ENCODE assay signal across 22 cellular contexts in the genomic region with DNA sequence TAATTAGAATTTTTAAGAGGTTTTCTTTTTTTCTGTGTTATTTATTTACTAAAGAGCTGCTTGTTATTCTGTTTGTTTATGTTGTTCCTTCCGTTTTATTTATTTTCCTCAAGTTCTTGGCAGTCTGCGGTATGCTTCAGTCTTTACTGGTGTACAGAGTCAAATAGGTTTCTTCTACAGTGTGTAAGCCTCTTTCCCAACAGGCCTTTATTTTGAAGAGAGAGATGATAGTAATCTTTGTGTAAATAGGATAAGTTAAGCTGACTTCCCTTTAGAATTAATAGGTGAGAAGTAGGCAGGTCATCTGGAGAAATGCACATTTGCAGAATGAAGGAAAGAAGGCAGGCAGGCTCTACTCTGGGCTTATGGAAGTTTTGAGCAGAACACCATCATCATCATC. TPM values are rescaled to one million over a fixed set of nuclear protein-coding genes. Genes with fewer than 3 reads are reported as not detected.
DNase-seq lines count a peak whose midpoint lies in the region; ATAC-seq and TF ChIP-seq lines count a peak whose summit lies in the region.
"Had no signal": no experiment of that assay in that cellular context is flagged by ENCODE, and none has a peak within 500 bp of the region (broad histone marks: within the 10 kb centered on the region; RNA-seq: fewer than 3 reads in every experiment).

No MANE protein-coding gene starts in this region.

- no peak overlapping the region for H3K4me3 Mint-ChIP-seq in mesothelial cell of epicardium
- H3K4me3 Mint-ChIP-seq: CD4-positive, alpha-beta memory T cell; GM23338; H9; HFFc6 had no signal

- H3K4me1 ChIP-seq in Karpas-422 (ENCODE audit: low read length) = peaks cover 16% of the 10 kb centered on the region
- H3K4me1 ChIP-seq: A549, BE2C had no signal

- H3K27me3 Mint-ChIP-seq in mesothelial cell of epicardium (ENCODE audit: low read depth) = no peaks in the 10 kb centered on the region
- H3K27me3 Mint-ChIP-seq: CD4-positive, alpha-beta memory T cell had no signal

- H3K27ac Mint-ChIP-seq in mesothelial cell of epicardium = no peak overlapping the region
- H3K27ac Mint-ChIP-seq: GM23338, HFFc6 had no signal

- no peak for TF ChIP-seq CTCF in WERI-Rb-1 (IDR thresholded peaks at IDR 0.05; ENCODE audit: low read depth, low read length)
- TF ChIP-seq CTCF in fibroblast of villous mesenchyme (IDR thresholded peaks at IDR 0.05; ENCODE audit: insufficient read depth, low read depth, low read length) = no peak
- TF ChIP-seq CTCF in mesothelial cell of epicardium (IDR thresholded peaks at IDR 0.05; ENCODE audit: unreplicated experiment) = no peak

- peak; percentile 12 for DNase-seq in NCI-H82 (lab: John Stamatoyannopoulos, UW)
- no peak for DNase-seq in NCI-H82 treated with DMSO at 0.1 percent for 48 hours (lab: John Stamatoyannopoulos, UW; ENCODE audit: unreplicated experiment)
- DNase-seq in Karpas-422 = no peak
- no peak for DNase-seq in WERI-Rb-1
- DNase-seq in fibroblast of villous mesenchyme (ENCODE audit: low read depth) = peak; percentile 14
- no peak for DNase-seq in mesothelial cell of epicardium (ENCODE audit: low spot score in 2 of 2, unreplicated experiment in 2 of 2)
- DNase-seq in stimulated activated naive CD4-positive, alpha-beta T cell (lab: John Stamatoyannopoulos, UW) = no peak
- DNase-seq: 8988T; ACHN; AML-193; BE2C; Calu3; CD4-positive, alpha-beta memory T cell; COR-L47; DMS153; DND-41; H9; HFFc6 had no signal

- peaks cover 7% of the 10 kb centered on the region for H3K9me3 Mint-ChIP-seq in mesothelial cell of epicardium
- H3K9me3 Mint-ChIP-seq: CD4-positive, alpha-beta memory T cell; GM23338; H9; HFFc6 had no signal

- H3K4me3 ChIP-seq in Karpas-422 (ENCODE audit: low read length) = no peak overlapping the region
- H3K4me3 ChIP-seq in WERI-Rb-1 (ENCODE audit: low read depth, low read length) = no peak overlapping the region
- H3K4me3 ChIP-seq in fibroblast of villous mesenchyme (ENCODE audit: low read depth, low read length) = no peak overlapping the region
- H3K4me3 ChIP-seq: A549; BLaER1 treated with 17β-estradiol and CSF1 and Interleukin-3, amounts not matched to agents 10 nM and 100 nM; GM23338 had no signal

- no peak overlapping the region for H2AFZ ChIP-seq in Karpas-422 (ENCODE audit: low read length)
- H2AFZ ChIP-seq: GM23338 had no signal

- H3K9me2 ChIP-seq in Karpas-422 (replicated peaks; ENCODE audit: insufficient read depth, low read length) = no peaks in the 10 kb centered on the region

- H3K27ac ChIP-seq in Karpas-422 (ENCODE audit: low read length) (peak overlapping the region; percentile 26; the same call in 1 of the 2 replicates), WERI-Rb-1 (peak overlapping the region; percentile 3; the same call in 1 of the 2 replicates)
- H3K27ac ChIP-seq: A549; BLaER1 treated with 17β-estradiol and CSF1 and Interleukin-3, amounts not matched to agents 10 nM and 100 nM had no signal

- peaks cover 33% of the 10 kb centered on the region for H3K36me3 Mint-ChIP-seq in mesothelial cell of epicardium

- H4K20me1 ChIP-seq in Karpas-422 (ENCODE audit: insufficient read depth, low read depth, low read length) = no peaks in the 10 kb centered on the region; the same call in 1 of the 2 replicates

- H3K27me3 ChIP-seq in Karpas-422 (ENCODE audit: low read length) (no peaks in the 10 kb centered on the region), WERI-Rb-1 (ENCODE audit: insufficient read depth, low read depth, severe bottlenecking) (no peaks in the 10 kb centered on the region)
- H3K27me3 ChIP-seq: BE2C; BLaER1 treated with 17β-estradiol and CSF1 and Interleukin-3, amounts not matched to agents 10 nM and 100 nM had no signal

- H3K4me1 Mint-ChIP-seq in mesothelial cell of epicardium = no peaks in the 10 kb centered on the region
- H3K4me1 Mint-ChIP-seq: GM23338 had no signal

- no peak for ATAC-seq in GM18907 (IDR thresholded peaks at IDR 0.05; ENCODE audit: unreplicated experiment)
- ATAC-seq: A549, GM23338 had no signal

- no peak overlapping the region for H3K9ac ChIP-seq in Karpas-422 (ENCODE audit: low read length)
- H3K9ac ChIP-seq: BLaER1 treated with 17β-estradiol and CSF1 and Interleukin-3, amounts not matched to agents 10 nM and 100 nM had no signal

- H3K9me3 ChIP-seq in Karpas-422 (ENCODE audit: low read length) (no peaks in the 10 kb centered on the region), WERI-Rb-1 (ENCODE audit: severe bottlenecking) (no peaks in the 10 kb centered on the region)
- H3K9me3 ChIP-seq: A549; BE2C; BLaER1 treated with 17β-estradiol and CSF1 and Interleukin-3, amounts not matched to agents 10 nM and 100 nM had no signal

- H3K4me2 ChIP-seq in Karpas-422 (ENCODE audit: low read depth, low read length, poor library complexity, severe bottlenecking) = no peak overlapping the region
- H3K4me2 ChIP-seq: A549; BLaER1 treated with 17β-estradiol and CSF1 and Interleukin-3, amounts not matched to agents 10 nM and 100 nM; GM23338 had no signal

- peaks cover 61% of the 10 kb centered on the region for H3K36me3 ChIP-seq in Karpas-422 (ENCODE audit: insufficient read depth, low read length)
- peaks cover 39% of the 10 kb centered on the region for H3K36me3 ChIP-seq in WERI-Rb-1
- H3K36me3 ChIP-seq: BE2C had no signal

- H3K79me2 ChIP-seq in Karpas-422 (ENCODE audit: low read length) = peaks cover 81% of the 10 kb centered on the region

RNA-seq across cellular contexts. Expression of a gene that starts 23.8 kb away (rescaled TPM):
- 49.5 and 52.8 TPM in 2 replicates for total RNA-seq in Karpas-422 (2014; rRNA removed; shearing (Covaris generic); ENCODE audit: low replicate concordance)
- total RNA-seq in fibroblast of villous mesenchyme (34.5 and 39.0 TPM in 2 replicates), mesothelial cell of epicardium (60.7 to 63.7 TPM (median 63.0 TPM) in 3 replicates)

Comparison
In these comparisons a context has a peak if more than half of its experiments do, and no peak if none do; other contexts are left out.
1. DNase-seq: peak in NCI-H82 (single experiment) and fibroblast of villous mesenchyme (single experiment); none in NCI-H82 treated with DMSO at 0.1 percent for 48 hours (single experiment), Karpas-422 (single experiment), WERI-Rb-1 (single experiment), mesothelial cell of epicardium (0 of 2) and stimulated activated naive CD4-positive, alpha-beta T cell (0 of 6).